Comparison of ENCODE assay signal across 27 cellular contexts in the genomic region with DNA sequence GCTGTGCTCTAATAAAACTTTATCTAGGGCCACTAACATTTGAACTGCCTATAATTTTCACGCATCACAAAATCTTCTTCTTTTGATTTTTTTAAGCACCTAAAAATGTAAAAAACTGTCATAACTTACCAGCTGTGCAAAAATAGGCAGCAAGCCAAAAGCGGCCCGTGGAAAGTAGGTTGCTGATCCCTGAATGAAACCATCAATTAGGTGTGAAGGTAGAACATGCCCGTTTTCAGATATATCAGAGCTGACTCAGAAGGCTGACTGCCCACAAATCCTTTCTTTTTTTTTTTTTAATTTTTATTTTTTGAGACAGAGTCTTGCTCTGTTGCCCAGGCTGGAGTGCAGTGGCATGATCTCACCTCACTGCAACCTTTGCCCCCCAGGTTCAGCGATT. TPM values are rescaled to one million over a fixed set of nuclear protein-coding genes. Genes with fewer than 3 reads are reported as not detected.
"Had no signal": no experiment of that assay in that cellular context is flagged by ENCODE, and none has a peak within 500 bp of the region (broad histone marks: within the 10 kb centered on the region; RNA-seq: fewer than 3 reads in every experiment).

No MANE protein-coding gene starts in this region.

- ATAC-seq: activated CD8-positive, alpha-beta memory T cell treated with anti-CD3 and anti-CD28 coated beads, Interleukin-2, amount 10 ng/mL, durations not matched to agents 7 days and 5 days; activated T-cell treated with anti-CD3 and anti-CD28 coated beads, Interleukin-2, amount 50 U/mL, for 4 hours; activated T-helper 17 cell treated with anti-CD3 and anti-CD28 coated beads, Interleukin-2, amount 50 U/mL, for 72 hours; PC-3; Right ventricle myocardium inferior; T-cell had no signal

- FAIRE-seq: TTC549 had no signal

- H3K36me3 ChIP-seq: brain microvascular endothelial cell, cardiac muscle cell had no signal

- DNase-seq: activated B cell treated with CpG ODN at 0.5 μM for 24 hours; activated CD4-positive, alpha-beta T cell treated with anti-CD3 and anti-CD28 coated beads for 1 hour; activated CD4-positive, alpha-beta T cell treated with anti-CD3 and anti-CD28 coated beads, Interleukin-2, amount 10 ng/mL, durations not matched to agents 24 days and 14 days; activated CD4-positive, alpha-beta T cell treated with anti-CD3 and anti-CD28 coated beads, Interleukin-2, amount 50 U/mL, for 48 hours; activated CD8-positive, alpha-beta memory T cell treated with anti-CD3 and anti-CD28 coated beads, Interleukin-2, amount 10 ng/mL, durations not matched to agents 7 days and 5 days; activated gamma-delta T cell treated with Interleukin-2 at 50 U/mL for 16 hours; activated naive CD4-positive, alpha-beta T cell treated with anti-CD3 and anti-CD28 coated beads, Interleukin-2, amount 10 ng/mL, durations not matched to agents 7 days and 5 days; activated naive CD8-positive, alpha-beta T cell treated with anti-CD3 and anti-CD28 coated beads for 36 hours; activated T-cell treated with anti-CD3 and anti-CD28 coated beads, Interleukin-2, amount 50 U/mL, for 4 hours; brain microvascular endothelial cell; MM.1S; NCI-H1105 treated with DMSO at 0.1 percent for 48 hours; NCI-H146; NCI-H187 treated with DMSO at 0.1 percent for 48 hours; NCI-H2081 treated with DMSO at 0.1 percent for 48 hours; NCI-H226; NCI-H510A; NCI-H526 treated with DMSO at 0.1 percent for 48 hours; PC-3; T-cell; T-helper 2 cell; T1000 had no signal

- H3K4me3 ChIP-seq: cardiac muscle cell, SK-N-MC had no signal

- H3K27ac ChIP-seq: brain microvascular endothelial cell, cardiac muscle cell, SK-N-MC had no signal

- H3K27me3 ChIP-seq: brain microvascular endothelial cell, cardiac muscle cell had no signal

RNA-seq across cellular contexts. Expression of a gene that starts 4.9 kb away (rescaled TPM):
- polyA plus RNA-seq: cardiac muscle cell had no signal
